Comparison of ENCODE assay signal across 8 cellular contexts in the genomic region with DNA sequence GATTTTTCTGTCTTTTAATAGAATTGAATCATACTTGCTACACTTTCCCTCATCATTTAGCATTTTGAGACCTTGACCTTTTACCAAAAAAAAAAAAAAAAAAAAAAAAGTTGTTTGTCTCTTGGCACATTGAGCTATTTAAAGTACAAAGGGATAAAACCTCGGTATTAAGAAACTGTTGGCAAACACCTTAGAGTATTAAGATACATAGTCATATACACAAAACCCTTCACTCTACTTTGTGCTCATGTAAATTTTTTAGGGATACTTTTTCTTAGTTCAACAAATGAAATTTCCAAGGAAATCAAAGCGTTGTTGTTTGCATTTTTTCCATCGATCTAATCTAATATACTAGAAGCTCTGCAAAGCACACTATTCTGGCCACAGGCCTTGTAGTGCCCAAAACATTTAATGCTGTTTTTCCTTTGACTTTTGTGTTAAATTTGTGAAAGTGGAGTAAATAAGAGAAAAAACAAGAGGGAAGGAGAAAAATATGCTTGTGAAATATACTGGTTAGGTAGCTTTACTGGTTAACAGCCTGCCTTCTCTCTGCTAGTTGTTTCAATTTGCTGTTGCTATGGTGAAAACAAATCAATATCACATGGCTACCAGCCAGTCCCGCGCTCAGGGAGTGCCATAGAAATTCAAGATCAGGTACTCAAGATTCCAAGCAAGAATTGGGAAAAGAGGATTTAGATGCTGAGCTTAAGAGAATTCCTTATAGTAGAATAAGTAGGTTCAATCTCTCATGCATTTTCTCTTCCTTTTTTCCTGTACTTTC. TPM values are rescaled to one million over a fixed set of nuclear protein-coding genes. Genes with fewer than 3 reads are reported as not detected.
A peak's percentile ranks its signal among the peaks of the same experiment; 100 is the strongest.
DNase-seq lines count a peak whose midpoint lies in the region; ATAC-seq, FAIRE-seq and TF ChIP-seq lines count a peak whose summit lies in the region.

No MANE protein-coding gene starts in this region.

- no peak for TF ChIP-seq POLR2A in A549 (IDR thresholded peaks at IDR 0.05; ENCODE audit: low read length)

- FAIRE-seq in A549 (lab: Jason Lieb, UNC), result no peak

- H3K9ac ChIP-seq in colonic mucosa (ENCODE audit: low read depth in 2 of 2, low read length in 2 of 2), result peak overlapping the region; percentile 63 to 86

- intact Hi-C loops in colonic mucosa (cut with DNase I), result loop anchor here (5.0 kb wide), 1 partner anchor 118 kb away; no protein-coding TSS in a partner anchor
- intact Hi-C loops in mucosa of descending colon (cut with DNase I, micrococcal nuclease), result loop anchor here (5.0 to 10.0 kb wide), 5 partner anchors 82 to 120 kb away; no protein-coding TSS in a partner anchor

- ATAC-seq in A549 (no peak), mucosa of descending colon (peak; percentile 62), GM18519 (IDR thresholded peaks at IDR 0.05; ENCODE audit: low FRiP score, unreplicated experiment) (no peak)

- H3K9me3 ChIP-seq in A549, result no peaks in the 10 kb centered on the region
- no peaks in the 10 kb centered on the region for H3K9me3 ChIP-seq in colonic mucosa
- no peaks in the 10 kb centered on the region for H3K9me3 ChIP-seq in mucosa of descending colon

- in situ Hi-C loops in GM13977 (cut with MboI; ENCODE audit: low pct_unique_long_range_greater_than_20kb, low sequenced_read_pairs, unreplicated experiment), result no loop called here

- DNase-seq in A549 (ENCODE audit: low read depth in 1 of 2, low spot score in 1 of 2) (no peak), GM13977 (ENCODE audit: low spot score) (peak; percentile 31), RPMI8226 (peak; percentile 32), colonic mucosa (peak; percentile 62), mucosa of descending colon (peak; percentile 43 to 67 (median 65)), SIG-M5 treated with dmso at 0.1 percent for 504 hours (lab: John Stamatoyannopoulos, UW; ENCODE audit: unreplicated experiment) (no peak), GM20000 (ENCODE audit: low spot score) (no peak)

- CTCF ChIA-PET in A549 (lab: Yijun Ruan, JAX), result interaction anchor here (1.1 to 3.7 kb wide), 5 partner anchors 15 to 120 kb away, joined by 3 to 22 read pairs (median 7); no protein-coding TSS in a partner anchor

- H3K27ac ChIP-seq in A549 (peak overlapping the region; percentile 73 to 84), colonic mucosa (peak overlapping the region; percentile 91)

- H3K4me3 ChIP-seq in A549, result peak overlapping the region; percentile 65
- peak overlapping the region; percentile 38 for H3K4me3 ChIP-seq in colonic mucosa
- H3K4me3 ChIP-seq in mucosa of descending colon, result no peak overlapping the region

- POLR2A ChIA-PET in A549 (lab: Yijun Ruan, JAX), result interaction anchor here (0.6 to 0.7 kb wide), 2 partner anchors 15 to 325 kb away, joined by 3 read pairs; no protein-coding TSS in a partner anchor

- no peaks in the 10 kb centered on the region for H3K27me3 ChIP-seq in colonic mucosa

- no peak for TF ChIP-seq RAD21 in A549 (conservative IDR thresholded peaks at IDR 0.05 in 1 of 2, IDR thresholded peaks at IDR 0.05 in 1 of 2)

- H3K36me3 ChIP-seq in colonic mucosa, result no peaks in the 10 kb centered on the region
- H3K36me3 ChIP-seq in mucosa of descending colon (ENCODE audit: low read depth), result no peaks in the 10 kb centered on the region

- TF ChIP-seq EP300 in A549 (IDR thresholded peaks at IDR 0.05), result no peak

- 53% methylated on average over 5 of the region's 5 CpGs for WGBS in A549 (ENCODE audit: missing lambda C conversion rate)

- TF ChIP-seq CTCF in A549 (IDR thresholded peaks at IDR 0.05) (no peak), GM13977 (IDR thresholded peaks at IDR 0.05; ENCODE audit: extremely low read depth, insufficient read depth, missing control alignments) (no peak), colonic mucosa (IDR thresholded peaks at IDR 0.05) (no peak), mucosa of descending colon (IDR thresholded peaks at IDR 0.05) (no peak), GM20000 (IDR thresholded peaks at IDR 0.05; ENCODE audit: extremely low read depth, missing control alignments) (no peak)

- peak overlapping the region; percentile 85 for H3K4me2 ChIP-seq in A549

- H3K4me1 ChIP-seq in A549 (peaks cover 47% of the 10 kb centered on the region), colonic mucosa (peaks cover 11% of the 10 kb centered on the region), mucosa of descending colon (ENCODE audit: low read depth) (peaks cover 37% of the 10 kb centered on the region)

TF ChIP-seq in A549, 52 proteins besides CTCF, POLR2A, EP300 and RAD21:
- TF ChIP-seq EHF (CRISPR knock-in tag; IDR thresholded peaks at IDR 0.05), result no peak
- TF ChIP-seq KDM5A (IDR thresholded peaks at IDR 0.05), result no peak
- TF ChIP-seq EHMT2 (IDR thresholded peaks at IDR 0.05; ENCODE audit: low read depth), result no peak
- no peak for TF ChIP-seq REST (IDR thresholded peaks at IDR 0.05)
- TF ChIP-seq TP53 (CRISPR knock-in tag; IDR thresholded peaks at IDR 0.05), result no peak
- TF ChIP-seq FOSL2 (IDR thresholded peaks at IDR 0.05), result no peak
- no peak for TF ChIP-seq FOSL2 (CRISPR knock-in tag; IDR thresholded peaks at IDR 0.05)
- no peak for TF ChIP-seq HOXB13 (CRISPR knock-in tag; IDR thresholded peaks at IDR 0.05; ENCODE audit: low read depth)
- TF ChIP-seq RCOR1 (IDR thresholded peaks at IDR 0.05; ENCODE audit: low read depth, low read length), result no peak
- no peak for TF ChIP-seq SMC3 (IDR thresholded peaks at IDR 0.05)
- TF ChIP-seq NFE2L2 (conservative IDR thresholded peaks at IDR 0.05; ENCODE audit: low read length), result no peak
- TF ChIP-seq HEYL (CRISPR knock-in tag; IDR thresholded peaks at IDR 0.05), result no peak
- TF ChIP-seq CHD4 (IDR thresholded peaks at IDR 0.05; ENCODE audit: borderline replicate concordance), result no peak
- TF ChIP-seq ZNF302 (CRISPR knock-in tag; IDR thresholded peaks at IDR 0.05), result no peak
- TF ChIP-seq MAFK (IDR thresholded peaks at IDR 0.05; ENCODE audit: partially characterized antibody), result no peak
- TF ChIP-seq GATA3 (IDR thresholded peaks at IDR 0.05; ENCODE audit: borderline replicate concordance), result no peak
- TF ChIP-seq BCL3 (IDR thresholded peaks at IDR 0.05), result no peak
- TF ChIP-seq HOXA7 (CRISPR knock-in tag; IDR thresholded peaks at IDR 0.05), result no peak
- no peak for TF ChIP-seq ZC3H11A (IDR thresholded peaks at IDR 0.05)

RNA-seq across cellular contexts. Expression of gene MBNL2, which starts 2.6 kb away (rescaled TPM):
- polyA plus RNA-seq in A549 (2011; rRNA removed) (20.6 and 25.9 TPM in 2 replicates), A549 (2017; fragmentation: RNase III; extraction: RNeasy Plus Mini Kit Qiagen cat#74134 plus additional on column Dnase treatment) (15.4 to 21.3 TPM (median 18.7 TPM) in 3 replicates)
- 4.6 and 6.1 TPM in 2 replicates for polyA plus RNA-seq in A549 (2012; cell fraction: cytosol; rRNA removed)
- 6.1 and 8.6 TPM in 2 replicates for polyA plus RNA-seq in A549 (2012; cell fraction: nucleus; rRNA removed)
- polyA minus RNA-seq in A549 (2011; rRNA and poly(A)+ RNA removed), result 37.8 and 44.0 TPM in 2 replicates
- total RNA-seq in colonic mucosa (10 to 100 TPM; 28.2 to 61.8 TPM), mucosa of descending colon (10 to 100 TPM; 41.0 to 75.1 (median 47.2) TPM)

Comparison
In these comparisons a context has a peak if more than half of its experiments do, and no peak if none do; other contexts are left out.
1. DNase-seq: peak in GM13977 (single experiment), RPMI8226 (single experiment), colonic mucosa (single experiment) and mucosa of descending colon (3 of 3); none in A549 (0 of 2), SIG-M5 treated with dmso at 0.1 percent for 504 hours (single experiment) and GM20000 (single experiment).